8 cellular contexts compared by ENCODE assay signal in genomic region chr2:32946314-32947075, GRCh38.
DNase-seq lines count a peak whose midpoint lies in the region; ATAC-seq and TF ChIP-seq lines count a peak whose summit lies in the region.

LTBP1 (plus strand) TSS chr2:32946953; CDS start chr2:32947325, 372 bp downstream.

- DNase-seq in AG08396 (ENCODE audit: low spot score): peak; percentile 88
- peak; percentile 55 for DNase-seq in NCI-H345 (lab: John Stamatoyannopoulos, UW)
- DNase-seq in activated CD8-positive, alpha-beta memory T cell treated with anti-CD3 and anti-CD28 coated beads, Interleukin-2, amount 50 U/mL, for 1 hour (ENCODE audit: extremely low read depth): peak; percentile 8
- peak; percentile 79 for DNase-seq in epithelial cell of esophagus (ENCODE audit: low read depth)
- DNase-seq in midbrain (lab: John Stamatoyannopoulos, UW): peak; percentile 75
- peak; percentile 32 for DNase-seq in stimulated activated CD8-positive, alpha-beta memory T cell treated with anti-CD3 and anti-CD28 coated beads, Interleukin-4, amount 100 ng/mL, for 24 hours (ENCODE audit: low read depth)

- TF ChIP-seq CTCF in epithelial cell of esophagus (IDR thresholded peaks at IDR 0.05; ENCODE audit: insufficient read depth, low read depth, low read length, missing control alignments): peak; percentile 80

- peak; percentile 69 for ATAC-seq in GM18520 (IDR thresholded peaks at IDR 0.05; ENCODE audit: unreplicated experiment)
- ATAC-seq in HG03060 (IDR thresholded peaks at IDR 0.05; ENCODE audit: low read depth, unreplicated experiment): peak; percentile 51

- peak within 1 kb of the TSS; percentile 62 for H3K4me3 ChIP-seq in epithelial cell of esophagus (ENCODE audit: low read length)

Comparison
In these comparisons a context has a peak if more than half of its experiments do, and no peak if none do; other contexts are left out.
1. Peak in every context shown above with its lines: DNase-seq, ATAC-seq and H3K4me3 ChIP-seq.
2. DNase-seq: peak in every context shown above with its lines; median percentile 88 in AG08396; 79 in epithelial cell of esophagus; 75 in midbrain; 55 in NCI-H345; 32 in stimulated activated CD8-positive, alpha-beta memory T cell treated with anti-CD3 and anti-CD28 coated beads, Interleukin-4, amount 100 ng/mL, for 24 hours; 8 in activated CD8-positive, alpha-beta memory T cell treated with anti-CD3 and anti-CD28 coated beads, Interleukin-2, amount 50 U/mL, for 1 hour.